ENCODE assay signal across 8 cellular contexts in genomic region chr4:1008840-1009646, GRCh38. TPM values are rescaled to one million over a fixed set of nuclear protein-coding genes. Genes with fewer than 3 reads are reported as not detected.
DNase-seq lines count a peak whose midpoint lies in the region; ATAC-seq and TF ChIP-seq lines count a peak whose summit lies in the region.

No MANE protein-coding gene starts in this region.

- H3K4me1 ChIP-seq in RWPE2 (ENCODE audit: insufficient read depth, poor library complexity, severe bottlenecking) (peaks cover 5% of the 10 kb centered on the region), thymus (ENCODE audit: control insufficient read depth, insufficient read depth, low read length) (peaks cover 26% of the 10 kb centered on the region)

- H3K4me3 ChIP-seq in RWPE2 (ENCODE audit: severe bottlenecking): peak overlapping the region; percentile 39
- peak overlapping the region; percentile 77 for H3K4me3 ChIP-seq in thymus (ENCODE audit: low read length)

- H3K27ac ChIP-seq in RWPE2 (ENCODE audit: poor library complexity, severe bottlenecking) (no peak overlapping the region), thymus (ENCODE audit: low read depth) (peak overlapping the region; percentile 18)

- no peaks in the 10 kb centered on the region for H3K9me3 ChIP-seq in RWPE2 (ENCODE audit: severe bottlenecking)
- H3K9me3 ChIP-seq in thymus (ENCODE audit: control insufficient read depth): peaks cover 2% of the 10 kb centered on the region

- H3K27me3 ChIP-seq in RWPE2 (ENCODE audit: insufficient read depth, poor library complexity, severe bottlenecking) (peaks cover 35% of the 10 kb centered on the region), thymus (ENCODE audit: control insufficient read depth, insufficient read depth) (peaks cover 58% of the 10 kb centered on the region)

- WGBS in thymus: 4% methylated on average over 46 of the region's 46 CpGs

- H3K4me1 Mint-ChIP-seq in brain (peaks cover 19% of the 10 kb centered on the region), memory B cell (peaks cover 15% of the 10 kb centered on the region)

- peak overlapping the region in 1 of 5 experiments; percentile 49 for H3K27ac Mint-ChIP-seq in brain
- no peak overlapping the region for H3K27ac Mint-ChIP-seq in memory B cell

- ATAC-seq in RWPE2 (ENCODE audit: low read depth) (no peak), memory B cell (ENCODE audit: low read depth) (peak; percentile 7), GM18517 (IDR thresholded peaks at IDR 0.05; ENCODE audit: unreplicated experiment) (no peak), HG03108 (IDR thresholded peaks at IDR 0.05; ENCODE audit: unreplicated experiment) (no peak)

- peak in 2 of 3 experiments; percentile 31 to 50 for DNase-seq in NCI-H1417 (lab: John Stamatoyannopoulos, UW)
- no peak for DNase-seq in NCI-H1417 treated with DMSO at 0.1 percent for 48 hours (lab: John Stamatoyannopoulos, UW)
- no peak for DNase-seq in RWPE2 (ENCODE audit: low spot score)
- DNase-seq in memory B cell (ENCODE audit: low spot score in 2 of 2): peak; percentile 47 to 59

- H3K36me3 Mint-ChIP-seq in brain (peaks cover 8% of the 10 kb centered on the region), memory B cell (no peaks in the 10 kb centered on the region)

- peaks cover 45% of the 10 kb centered on the region for H3K27me3 Mint-ChIP-seq in brain
- H3K27me3 Mint-ChIP-seq in memory B cell: peaks cover 19% of the 10 kb centered on the region

- TF ChIP-seq CTCF in RWPE2 (IDR thresholded peaks at IDR 0.05; ENCODE audit: poor library complexity, severe bottlenecking) (no peak), brain (conservative IDR thresholded peaks at IDR 0.05) (no peak)

- H3K4me3 Mint-ChIP-seq in brain (peak overlapping the region; percentile 77 to 84 (median 80)), memory B cell (peak overlapping the region; percentile 74)

- H3K36me3 ChIP-seq in RWPE2 (ENCODE audit: low read depth) (no peaks in the 10 kb centered on the region), thymus (ENCODE audit: control insufficient read depth, insufficient read depth) (no peaks in the 10 kb centered on the region)

- peaks cover 0 to 12% (median 8%) of the 10 kb centered on the region in 5 experiments for H3K9me3 Mint-ChIP-seq in brain
- no peaks in the 10 kb centered on the region for H3K9me3 Mint-ChIP-seq in memory B cell

RNA-seq across cellular contexts. Expression of gene FGFRL1, which starts 2.4 kb away (rescaled TPM):
- polyA plus RNA-seq in brain (ENCODE audit: insufficient read depth, low read depth, low replicate concordance) (14.7 TPM), thymus (6.2 TPM)

RNA-seq across cellular contexts. Expression of gene SLC26A1, which starts 15.8 kb away (rescaled TPM):
- not detected for polyA plus RNA-seq in brain (ENCODE audit: insufficient read depth, low read depth, low replicate concordance)
- 0.41 TPM for polyA plus RNA-seq in thymus

RNA-seq across cellular contexts. Expression of gene IDUA, which starts 22.2 kb away (rescaled TPM):
- polyA plus RNA-seq in brain (ENCODE audit: insufficient read depth, low read depth, low replicate concordance): 3.6 TPM
- polyA plus RNA-seq in thymus: 27.4 TPM

RNA-seq across cellular contexts. Expression of gene DGKQ, which starts 35.7 kb away (rescaled TPM):
- 4.4 TPM for polyA plus RNA-seq in brain (ENCODE audit: insufficient read depth, low read depth, low replicate concordance)
- 24.1 TPM for polyA plus RNA-seq in thymus

Comparison
In these comparisons a context has a peak if more than half of its experiments do, and no peak if none do; other contexts are left out.
1. DNase-seq: peak in NCI-H1417 (2 of 3) and memory B cell (2 of 2); none in NCI-H1417 treated with DMSO at 0.1 percent for 48 hours (single experiment) and RWPE2 (single experiment).